ENCODE assay signal across 1 cellular context in genomic region chr5:10932426-10932825, GRCh38.
TF ChIP-seq lines count a peak whose summit lies in the region.

No MANE protein-coding gene starts in this region.

TF ChIP-seq in SK-N-SH treated with all-trans-retinoic acid at 6 μM for 48 hours, 23 proteins besides CTCF, POLR2A, EP300 and RAD21 (continued from another document):
- TF ChIP-seq CSRNP3 (CRISPR knock-in tag; IDR thresholded peaks at IDR 0.05) = no peak
- no peak for TF ChIP-seq CSDC2 (CRISPR knock-in tag; IDR thresholded peaks at IDR 0.05)
- no peak for TF ChIP-seq CREB5 (CRISPR knock-in tag; IDR thresholded peaks at IDR 0.05; ENCODE audit: low read depth)
- TF ChIP-seq POU6F1 (CRISPR knock-in tag; IDR thresholded peaks at IDR 0.05; ENCODE audit: borderline replicate concordance, low read depth) = no peak
- no peak for TF ChIP-seq ZFP30 (CRISPR knock-in tag; IDR thresholded peaks at IDR 0.05)
- TF ChIP-seq PATZ1 (CRISPR knock-in tag; IDR thresholded peaks at IDR 0.05; ENCODE audit: borderline replicate concordance) = no peak
- TF ChIP-seq ISL1 (CRISPR knock-in tag; IDR thresholded peaks at IDR 0.05) = no peak
- TF ChIP-seq ARNTL (CRISPR knock-in tag; IDR thresholded peaks at IDR 0.05; ENCODE audit: borderline replicate concordance, low read depth) = no peak
- TF ChIP-seq TCF4 (CRISPR knock-in tag; IDR thresholded peaks at IDR 0.05; ENCODE audit: borderline replicate concordance) = no peak
